In the genomic region with DNA sequence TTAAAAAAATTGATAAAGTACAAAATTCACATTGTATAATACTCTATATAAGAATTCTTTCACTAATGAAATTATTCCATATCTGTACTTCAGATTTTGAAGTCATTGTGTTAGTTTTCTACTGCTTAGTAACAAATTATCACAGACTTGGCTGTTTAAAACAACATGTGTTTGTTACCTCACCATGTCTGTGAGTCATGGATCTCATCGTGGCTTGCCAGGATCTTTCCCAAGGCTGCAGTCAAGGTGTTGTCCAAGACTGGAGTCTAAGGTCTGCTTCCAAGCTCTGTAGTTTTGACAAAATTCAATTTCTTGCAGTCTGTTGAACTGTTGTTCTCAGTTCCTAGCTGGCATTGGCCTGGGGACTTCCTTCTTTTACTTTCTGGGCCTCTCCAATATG, we compare ENCODE assay signal across 19 cellular contexts.
"Had no signal": no experiment of that assay in that cellular context is flagged by ENCODE, and none has a peak within 500 bp of the region (broad histone marks: within the 10 kb centered on the region; RNA-seq: fewer than 3 reads in every experiment).

No MANE protein-coding gene starts in this region.

- H3K27ac ChIP-seq: adrenal gland, coronary artery, esophagus muscularis mucosa, lower lobe of right lung, neural progenitor cell, pancreas, thoracic aorta, VCaP had no signal

- DNase-seq: activated CD4-positive, alpha-beta memory T cell treated with anti-CD3 and anti-CD28 coated beads, Interleukin-2, amount 10 ng/mL, durations not matched to agents 7 days and 5 days; activated effector memory CD4-positive, alpha-beta T cell treated with anti-CD3 and anti-CD28 coated beads, Interleukin-2, amount 50 U/mL, for 16 hours; activated T-cell treated with anti-CD3 and anti-CD28 coated beads, Interleukin-2, amount 50 U/mL, for 4 hours; adrenal gland; foreskin melanocyte; head of caudate nucleus; left cardiac atrium; lower lobe of right lung; pancreas; stimulated activated CD4-positive, alpha-beta T cell treated with anti-CD3 and anti-CD28 coated beads, Interleukin-12 subunit alpha, Interleukin-12 subunit beta, amount 100 ng/mL, for 4 hours; stimulated activated CD4-positive, alpha-beta T cell treated with anti-CD3 and anti-CD28 coated beads, Interleukin-2, amount 100 ng/mL, for 24 hours; T-cell; T1000 had no signal

- H3K27me3 ChIP-seq: adrenal gland, esophagus muscularis mucosa, neural progenitor cell, pancreas had no signal

- H3K36me3 ChIP-seq: adrenal gland, esophagus muscularis mucosa, lower lobe of right lung, neural progenitor cell, pancreas, thoracic aorta had no signal

- H3K9me3 ChIP-seq: adrenal gland, esophagus muscularis mucosa, lower lobe of right lung, pancreas, thoracic aorta had no signal

- H3K9ac ChIP-seq: neural progenitor cell had no signal

- H2AFZ ChIP-seq: neural progenitor cell had no signal

- ATAC-seq: activated T-cell treated with anti-CD3 and anti-CD28 coated beads, Interleukin-2, amount 50 U/mL, for 4 hours; left cardiac atrium; lower lobe of right lung; pancreas; stimulated activated effector memory CD8-positive, alpha-beta T cell treated with anti-CD3 and anti-CD28 coated beads, Interleukin-12 subunit alpha, Interleukin-12 subunit beta, amount 100 ng/mL, for 72 hours; T-cell had no signal

- H3K4me2 ChIP-seq: neural progenitor cell had no signal

- H3K4me3 ChIP-seq: adrenal gland, coronary artery, esophagus muscularis mucosa, lower lobe of right lung, neural progenitor cell, pancreas, thoracic aorta had no signal

- H3K4me1 ChIP-seq: adrenal gland, esophagus muscularis mucosa, lower lobe of right lung, neural progenitor cell, pancreas had no signal
